ENCODE assay signal across 18 cellular contexts in the genomic region with DNA sequence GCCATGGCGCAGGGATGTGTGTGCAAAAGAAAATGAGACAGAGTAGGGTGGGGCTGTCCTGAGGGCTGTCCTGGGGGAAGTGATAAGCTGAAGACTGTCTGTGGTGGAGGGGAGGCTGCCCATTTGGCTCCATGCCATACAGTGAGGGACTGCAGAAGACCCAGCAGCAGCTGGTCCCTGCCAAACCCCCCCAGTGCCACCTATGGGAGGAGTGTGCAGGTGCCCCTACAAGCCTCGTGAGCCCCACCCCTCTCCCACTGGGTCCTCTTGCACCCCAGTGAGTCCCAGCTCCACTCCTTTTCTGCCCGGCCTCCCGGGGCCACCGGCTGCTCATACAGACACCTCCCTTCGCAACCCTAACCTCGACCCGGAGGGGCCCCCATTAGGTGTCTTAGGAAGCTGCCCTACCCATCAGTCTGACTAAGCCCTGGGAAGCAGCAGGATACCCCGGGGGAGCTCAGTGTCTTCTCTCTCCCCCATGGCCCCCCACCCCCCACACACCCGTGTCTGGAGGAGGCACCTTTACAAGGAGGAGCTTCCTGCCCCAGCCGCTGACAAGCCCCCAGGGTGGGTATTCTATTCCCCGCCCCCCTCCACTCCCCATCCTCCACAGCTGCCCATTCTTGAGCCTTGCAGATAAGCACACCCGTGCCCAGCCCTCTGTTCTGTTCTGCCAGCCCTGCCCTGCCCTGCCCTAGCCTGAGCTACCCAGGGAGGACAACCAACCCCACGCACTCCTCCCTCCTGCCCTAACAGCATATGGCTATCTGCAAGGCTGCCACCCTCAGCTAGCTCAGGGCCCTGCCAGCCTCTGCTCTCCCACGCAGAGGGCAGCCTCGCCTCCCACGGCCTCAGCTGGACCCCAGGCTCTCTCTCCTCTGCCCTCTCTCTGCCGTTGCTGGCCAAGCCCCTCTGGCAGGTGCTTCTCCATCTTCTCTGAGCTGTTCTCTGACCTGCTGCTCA. TPM values are rescaled to one million over a fixed set of nuclear protein-coding genes. Genes with fewer than 3 reads are reported as not detected.
DNase-seq lines count a peak whose midpoint lies in the region; ATAC-seq, FAIRE-seq and TF ChIP-seq lines count a peak whose summit lies in the region.
"Had no signal": no experiment of that assay in that cellular context is flagged by ENCODE, and none has a peak within 500 bp of the region (broad histone marks: within the 10 kb centered on the region; RNA-seq: fewer than 3 reads in every experiment).

No MANE protein-coding gene starts in this region.

- no peaks in the 10 kb centered on the region for H3K9me3 ChIP-seq in H1 (ENCODE audit: insufficient read depth in 2 of 2, low read depth in 1 of 2, low read length in 1 of 2)
- no peaks in the 10 kb centered on the region for H3K9me3 ChIP-seq in kidney (ENCODE audit: control insufficient read depth in 1 of 2, low read length in 2 of 2)
- no peaks in the 10 kb centered on the region for H3K9me3 ChIP-seq in tibial nerve
- H3K9me3 ChIP-seq: sigmoid colon had no signal

- H2AK5ac ChIP-seq in H1 (ENCODE audit: low read depth, low read length) = no peak overlapping the region

- H2AFZ ChIP-seq in H1 (ENCODE audit: low read length) = no peak overlapping the region

- POLR2A ChIA-PET in H1 (lab: Charles Lee; ENCODE audit: partially characterized antibody) = interaction anchor here (0.6 to 1.5 kb wide), 6 partner anchors 14 to 97 kb away, joined by 3 to 6 read pairs (median 3); no protein-coding TSS in a partner anchor

- H2BK12ac ChIP-seq in H1 (ENCODE audit: low read depth, low read length) = no peak overlapping the region

- H3K14ac ChIP-seq in H1 (ENCODE audit: insufficient read length) = no peak overlapping the region

- no peak overlapping the region for H3K4me3 ChIP-seq in H1 (ENCODE audit: extremely low read depth in 1 of 4, insufficient read depth in 2 of 4, low read depth in 3 of 4, low read length in 4 of 4)
- no peak overlapping the region for H3K4me3 ChIP-seq in kidney (ENCODE audit: low read length in 2 of 2)
- H3K4me3 ChIP-seq in tibial nerve = no peak overlapping the region
- H3K4me3 ChIP-seq: sigmoid colon had no signal

- DNase-seq in DMS 273 (lab: John Stamatoyannopoulos, UW; ENCODE audit: unreplicated experiment) (peak; percentile 29), DMS 273 treated with DMSO at 0.1 percent for 48 hours (lab: John Stamatoyannopoulos, UW) (no peak), NCI-H146 treated with DMSO at 0.1 percent for 48 hours (lab: John Stamatoyannopoulos, UW; ENCODE audit: unreplicated experiment) (peak; percentile 17), H1 (ENCODE audit: low read depth in 1 of 2, low spot score in 2 of 2) (no peak), omental fat pad (ENCODE audit: low spot score) (no peak), kidney (no peak), tibial nerve (ENCODE audit: low spot score in 2 of 2) (no peak)
- DNase-seq in activated T-helper 2 cell treated with anti-CD3 and anti-CD28 coated beads, Interferon-gamma antibody, Interleukin-2, Interleukin-4, amounts not matched to agents 10 μg/mL and 5 μg/mL and 100 μg/mL, durations not matched to agents 14 hours and 24 hours and 36 hours (ENCODE audit: low spot score) = no peak
- DNase-seq: activated CD8-positive, alpha-beta memory T cell treated with anti-CD3 and anti-CD28 coated beads for 24 hours; central memory CD4-positive, alpha-beta T cell; foreskin melanocyte; sigmoid colon; stimulated activated CD4-positive, alpha-beta T cell treated with anti-CD3 and anti-CD28 coated beads, Interleukin-2, amount 100 ng/mL, for 48 hours had no signal

- H3K9ac ChIP-seq in H1 (replicated peaks in 1 of 4; ENCODE audit: extremely low read depth in 1 of 4, low read depth in 3 of 4, low read length in 3 of 4) (no peak overlapping the region), kidney (ENCODE audit: low read length in 2 of 2) (no peak overlapping the region)

- no peak for TF ChIP-seq RAD21 in H1 (IDR thresholded peaks at IDR 0.05 in 1 of 2, conservative IDR thresholded peaks at IDR 0.05 in 1 of 2; ENCODE audit: low read depth in 2 of 2, low read length in 2 of 2)

- 78% methylated on average over 15 of the region's 18 CpGs; no CpG with 5 or more reads in 1 of the 2 experiments for WGBS in H1 (ENCODE audit: extremely low coverage in 1 of 2, insufficient coverage in 1 of 2, insufficient read length in 1 of 2, insufficient replicate concordance in 2 of 2, low coverage in 1 of 2, low lambda C conversion rate in 2 of 2, missing lambda C conversion rate in 1 of 2), 2 experiments
- WGBS in tibial nerve, 2 donors = 60 to 64% methylated on average over 18 of the region's 18 CpGs

- H3K4me1 ChIP-seq in H1 (replicated peaks in 1 of 4; ENCODE audit: control insufficient read depth in 3 of 4, insufficient read depth in 4 of 4, low read length in 3 of 4) (peaks cover 3 to 28% (median 20%) of the 10 kb centered on the region in 4 experiments), kidney (ENCODE audit: control insufficient read depth in 1 of 2, insufficient read depth in 1 of 2, low read depth in 1 of 2, low read length in 2 of 2) (peaks cover 18 to 26% of the 10 kb centered on the region in 2 donors), tibial nerve (peaks cover 0 to 43% (median 0%) of the 10 kb centered on the region in 4 donors)

- peaks cover 12% of the 10 kb centered on the region for H3K27me3 Mint-ChIP-seq in activated T-helper 2 cell treated with anti-CD3 and anti-CD28 coated beads, Interferon-gamma antibody, Interleukin-2, Interleukin-4, amounts not matched to agents 10 μg/mL and 5 μg/mL and 100 μg/mL, durations not matched to agents 14 hours and 24 hours and 36 hours (ENCODE audit: low read depth)

- H2BK120ac ChIP-seq in H1 (replicated peaks; ENCODE audit: low read depth, low read length) = no peak overlapping the region

- CTCF ChIA-PET in H1 (lab: Charles Lee; ENCODE audit: partially characterized antibody) = interaction anchor here (0.6 to 6.6 kb wide), 12 partner anchors 8 to 690 kb away, joined by 3 to 63 read pairs (median 8); no protein-coding TSS in a partner anchor

- no peak overlapping the region for H2BK20ac ChIP-seq in H1 (ENCODE audit: low read length)

- H2BK5ac ChIP-seq in H1 (ENCODE audit: low read depth, low read length) = no peak overlapping the region

- FAIRE-seq in H1 (lab: Jason Lieb, UNC) (no peak), kidney (lab: Jason Lieb, UNC) (no peak)

- H3K27ac ChIP-seq in H1 (ENCODE audit: low read depth, low read length) (no peak overlapping the region), kidney (ENCODE audit: low read depth in 2 of 2, low read length in 2 of 2) (no peak overlapping the region), tibial nerve (no peak overlapping the region)
- H3K27ac ChIP-seq: 22Rv1, C4-2B, sigmoid colon had no signal

- H3K23me2 ChIP-seq in H1 (ENCODE audit: low read depth, low read length) = no peaks in the 10 kb centered on the region

- no peaks in the 10 kb centered on the region for H3K79me1 ChIP-seq in H1 (ENCODE audit: low read depth, low read length)

- H3K23ac ChIP-seq in H1 (ENCODE audit: insufficient read length) = no peak overlapping the region

- no peak overlapping the region for H3K27ac Mint-ChIP-seq in activated T-helper 2 cell treated with anti-CD3 and anti-CD28 coated beads, Interferon-gamma antibody, Interleukin-2, Interleukin-4, amounts not matched to agents 10 μg/mL and 5 μg/mL and 100 μg/mL, durations not matched to agents 14 hours and 24 hours and 36 hours

- H4K91ac ChIP-seq in H1 (replicated peaks; ENCODE audit: insufficient read length, low read length) = no peak overlapping the region

- H3K36me3 ChIP-seq in H1 (ENCODE audit: control insufficient read depth in 2 of 4, insufficient read depth in 4 of 4, low read length in 3 of 4) (no peaks in the 10 kb centered on the region), kidney (ENCODE audit: control insufficient read depth in 1 of 2, insufficient read depth in 2 of 2, low read length in 2 of 2) (no peaks in the 10 kb centered on the region), tibial nerve (no peaks in the 10 kb centered on the region)
- H3K36me3 ChIP-seq: sigmoid colon had no signal

- TF ChIP-seq EP300 in H1 (IDR thresholded peaks at IDR 0.05; ENCODE audit: borderline replicate concordance in 1 of 2, low read depth in 2 of 2, low read length in 2 of 2) (no peak), tibial nerve (IDR thresholded peaks at IDR 0.05) (no peak)

- no peak overlapping the region for H3K4ac ChIP-seq in H1 (replicated peaks; ENCODE audit: insufficient read length, low read depth, low read length)

- no peak for TF ChIP-seq POLR2A in H1 (IDR thresholded peaks at IDR 0.05; ENCODE audit: control extremely low read depth in 1 of 2, low read depth in 2 of 2, low read length in 2 of 2)
- no peak for TF ChIP-seq POLR2A in tibial nerve (IDR thresholded peaks at IDR 0.05)

- no peak overlapping the region for H4K5ac ChIP-seq in H1 (ENCODE audit: insufficient read length, low read depth, low read length)

- ATAC-seq in omental fat pad (ENCODE audit: low FRiP score) = peak; percentile 26

- peak overlapping the region; percentile 46; the same call in 1 of the 2 replicates for H2BK15ac ChIP-seq in H1 (ENCODE audit: low read length)

- H3K4me3 Mint-ChIP-seq in activated T-helper 2 cell treated with anti-CD3 and anti-CD28 coated beads, Interferon-gamma antibody, Interleukin-2, Interleukin-4, amounts not matched to agents 10 μg/mL and 5 μg/mL and 100 μg/mL, durations not matched to agents 14 hours and 24 hours and 36 hours (ENCODE audit: low read depth) = no peak overlapping the region

- no peaks in the 10 kb centered on the region for H4K20me1 ChIP-seq in H1 (replicated peaks in 1 of 2; ENCODE audit: control insufficient read depth in 1 of 2, insufficient read depth in 2 of 2, low read length in 2 of 2)

- no peak overlapping the region; the same call in 1 of the 2 replicates for H3K18ac ChIP-seq in H1 (ENCODE audit: extremely low read depth, low read length)

- H3K56ac ChIP-seq in H1 (replicated peaks; ENCODE audit: insufficient read length, low read depth, low read length) = no peak overlapping the region

- H3K79me2 ChIP-seq in H1 (ENCODE audit: control insufficient read depth in 1 of 2, insufficient read depth in 2 of 2, low read length in 2 of 2) = no peaks in the 10 kb centered on the region

- intact Hi-C loops in kidney (cut with DNase I) = no loop called here
- intact Hi-C loops in activated T-helper 2 cell treated with anti-CD3 and anti-CD28 coated beads, Interferon-gamma antibody, Interleukin-2, Interleukin-4, amounts not matched to agents 10 μg/mL and 5 μg/mL and 100 μg/mL, durations not matched to agents 14 hours and 24 hours and 36 hours (cut with micrococcal nuclease) = no loop called here

- H3K4me1 Mint-ChIP-seq in activated T-helper 2 cell treated with anti-CD3 and anti-CD28 coated beads, Interferon-gamma antibody, Interleukin-2, Interleukin-4, amounts not matched to agents 10 μg/mL and 5 μg/mL and 100 μg/mL, durations not matched to agents 14 hours and 24 hours and 36 hours (ENCODE audit: low read depth) = peaks cover 9% of the 10 kb centered on the region

- no peak for TF ChIP-seq CTCF in H1 (IDR thresholded peaks at IDR 0.05; ENCODE audit: control extremely low read depth in 1 of 3, insufficient read depth in 1 of 3, low read depth in 1 of 3, low read length in 3 of 3)
- no peak for TF ChIP-seq CTCF in omental fat pad (IDR thresholded peaks at IDR 0.05)
- TF ChIP-seq CTCF in kidney (IDR thresholded peaks at IDR 0.05; ENCODE audit: borderline replicate concordance, extremely low read depth, insufficient read depth) = no peak
- TF ChIP-seq CTCF in tibial nerve (IDR thresholded peaks at IDR 0.05) = no peak

- H3K27me3 ChIP-seq in H1 (replicated peaks in 1 of 4; ENCODE audit: control insufficient read depth in 3 of 4, extremely low read depth in 1 of 4, insufficient read depth in 3 of 4, low read length in 3 of 4) (peaks cover 0 to 3% (median 2%) of the 10 kb centered on the region in 4 experiments; a peak in 2 of 7 replicates), tibial nerve (peaks cover 0 to 7% of the 10 kb centered on the region in 2 donors)

- no peak overlapping the region for H3K4me2 ChIP-seq in H1 (ENCODE audit: insufficient read depth in 1 of 2, low read depth in 2 of 2, low read length in 2 of 2)

- no peaks in the 10 kb centered on the region for H3K9me3 Mint-ChIP-seq in activated T-helper 2 cell treated with anti-CD3 and anti-CD28 coated beads, Interferon-gamma antibody, Interleukin-2, Interleukin-4, amounts not matched to agents 10 μg/mL and 5 μg/mL and 100 μg/mL, durations not matched to agents 14 hours and 24 hours and 36 hours

- no peaks in the 10 kb centered on the region for H3K36me3 Mint-ChIP-seq in activated T-helper 2 cell treated with anti-CD3 and anti-CD28 coated beads, Interferon-gamma antibody, Interleukin-2, Interleukin-4, amounts not matched to agents 10 μg/mL and 5 μg/mL and 100 μg/mL, durations not matched to agents 14 hours and 24 hours and 36 hours (ENCODE audit: low read depth)

- no peak overlapping the region for H4K8ac ChIP-seq in H1 (ENCODE audit: extremely low read depth, insufficient read depth, low read length)

RNA-seq across cellular contexts. Expression of a gene that starts 41.9 kb away (rescaled TPM):
- total RNA-seq in H1 (2021; fragmentation: NEBNext Ultra II Directional; extraction: Animal tissue kit (Norgen Biotek cat#: 25700)) = 0.65 and 1.1 TPM in 2 replicates
- polyA plus RNA-seq in H1 (2011; rRNA removed) = 0.63 and 0.70 TPM in 2 replicates
- 0.44 TPM for polyA plus RNA-seq in H1 (2011; cell fraction: cytosol; rRNA removed)
- 1.6 TPM for polyA plus RNA-seq in H1 (2011; cell fraction: nucleus; rRNA removed)
- polyA plus RNA-seq in H1 (2012, experiment 1 of 2) = 0.33 to 1.2 TPM (median 0.91 TPM) in 4 replicates
- 0.56 TPM for polyA plus RNA-seq in H1 (2012, experiment 2 of 2)
- polyA plus RNA-seq in H1 (2013, experiment 1 of 2) = 0.36 TPM
- 0.46 TPM for polyA plus RNA-seq in H1 (2013, experiment 2 of 2)
- polyA minus RNA-seq in H1 (2011; rRNA and poly(A)+ RNA removed) = 1.8 and 3.6 TPM in 2 replicates
- polyA minus RNA-seq in H1 (2011; cell fraction: cytosol; rRNA and poly(A)+ RNA removed) = not detected
- 1.8 TPM for polyA minus RNA-seq in H1 (2011; cell fraction: nucleus; rRNA and poly(A)+ RNA removed)
- total RNA-seq in omental fat pad = 1 to 10 TPM in 3 of 4 donors, under 1 TPM in 1; 0.46 to 7.0 (median 2.1) TPM
- total RNA-seq in kidney = 130 TPM
- polyA plus RNA-seq in kidney (ENCODE audit: insufficient read depth, low read depth, low replicate concordance) = 45.6 TPM
- total RNA-seq in tibial nerve = under 1 TPM in 3 of 4 donors, not detected in 1; 0.21 to 0.60 (median 0.39) TPM
- 0.37 TPM in 1 of 2 replicates, not detected in the other for total RNA-seq in activated T-helper 2 cell treated with anti-CD3 and anti-CD28 coated beads, Interferon-gamma antibody, Interleukin-2, Interleukin-4, amounts not matched to agents 10 μg/mL and 5 μg/mL and 100 μg/mL, durations not matched to agents 14 hours and 24 hours and 36 hours
- total RNA-seq: HT1080, MCF 10A, OCI-LY7 had no signal

Comparison
In these comparisons a context has a peak if more than half of its experiments do, and no peak if none do; other contexts are left out.
1. DNase-seq: peak in DMS 273 (single experiment) and NCI-H146 treated with DMSO at 0.1 percent for 48 hours (single experiment); none in DMS 273 treated with DMSO at 0.1 percent for 48 hours (single experiment), H1 (0 of 2), omental fat pad (single experiment), kidney (single experiment), tibial nerve (0 of 2) and activated T-helper 2 cell treated with anti-CD3 and anti-CD28 coated beads, Interferon-gamma antibody, Interleukin-2, Interleukin-4, amounts not matched to agents 10 μg/mL and 5 μg/mL and 100 μg/mL, durations not matched to agents 14 hours and 24 hours and 36 hours (single experiment).
2. RNA of a gene that starts 41.9 kb away (total RNA-seq): 130 TPM in kidney (single experiment); 0.46 to 7.0 TPM in omental fat pad, 0.65 to 1.1 TPM in H1, 0.21 to 0.60 TPM in tibial nerve and 0.37 TPM in activated T-helper 2 cell treated with anti-CD3 and anti-CD28 coated beads, Interferon-gamma antibody, Interleukin-2, Interleukin-4, amounts not matched to agents 10 μg/mL and 5 μg/mL and 100 μg/mL, durations not matched to agents 14 hours and 24 hours and 36 hours; every median in the first group is over 10 times any median in the second.